Comparison of ENCODE assay signal across 8 cellular contexts in genomic region chr15:75130597-75131268, GRCh38.
DNase-seq lines count a peak whose midpoint lies in the region; ATAC-seq lines count a peak whose summit lies in the region.

No MANE protein-coding gene starts in this region.

- H3K4me1 Mint-ChIP-seq in effector memory CD8-positive, alpha-beta T cell (ENCODE audit: low read depth in 2 of 2) = peaks cover 20 to 26% of the 10 kb centered on the region in 2 donors

- peak overlapping the region; percentile 86 to 96 for H3K4me3 Mint-ChIP-seq in effector memory CD8-positive, alpha-beta T cell

- peak overlapping the region; percentile 85 to 86 for H3K27ac Mint-ChIP-seq in effector memory CD8-positive, alpha-beta T cell

- H3K9me3 Mint-ChIP-seq in effector memory CD8-positive, alpha-beta T cell = no peaks in the 10 kb centered on the region

- H3K27me3 Mint-ChIP-seq in effector memory CD8-positive, alpha-beta T cell = no peaks in the 10 kb centered on the region

- peak in 1 of 3 experiments; percentile 27 for DNase-seq in effector memory CD8-positive, alpha-beta T cell
- no peak for DNase-seq in NCI-H1694 treated with DMSO at 0.1 percent for 48 hours (lab: John Stamatoyannopoulos, UW)
- no peak for DNase-seq in RKO (ENCODE audit: low spot score)
- DNase-seq in retina = no peak

- peaks cover 4% of the 10 kb centered on the region for H3K36me3 Mint-ChIP-seq in effector memory CD8-positive, alpha-beta T cell (ENCODE audit: insufficient read depth)

- peak; percentile 84 for ATAC-seq in GM18498 (IDR thresholded peaks at IDR 0.05; ENCODE audit: unreplicated experiment)
- peak; percentile 89 for ATAC-seq in GM21423 (IDR thresholded peaks at IDR 0.05; ENCODE audit: unreplicated experiment)
- ATAC-seq in HG03469 (IDR thresholded peaks at IDR 0.05; ENCODE audit: unreplicated experiment) = peak; percentile 69
- peak; percentile 97 for ATAC-seq in effector memory CD8-positive, alpha-beta T cell (replicated peaks)
- ATAC-seq in esophagus mucosa = no peak
